Comparison of ENCODE assay signal across 23 cellular contexts in the genomic region with DNA sequence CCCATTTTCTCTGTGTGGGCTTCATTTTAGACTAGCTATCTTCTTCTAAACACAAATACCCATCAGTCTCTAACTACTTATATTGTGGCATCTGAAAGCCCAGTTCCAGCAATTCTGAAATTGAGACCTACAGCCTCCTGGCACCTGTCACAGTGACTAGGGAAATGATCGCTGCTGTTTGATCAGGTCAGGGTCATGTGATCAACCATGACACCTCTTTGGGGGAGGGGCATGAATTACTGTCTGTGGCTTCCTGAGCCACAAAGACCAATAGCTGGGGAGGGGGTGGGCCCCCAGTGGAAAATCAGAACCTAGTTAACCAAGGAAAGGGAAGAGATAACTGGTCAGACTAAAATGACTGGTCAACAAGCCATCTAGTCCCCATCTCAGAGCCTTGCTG. TPM values are rescaled to one million over a fixed set of nuclear protein-coding genes. Genes with fewer than 3 reads are reported as not detected.
A peak's percentile ranks its signal among the peaks of the same experiment; 100 is the strongest.
DNase-seq lines count a peak whose midpoint lies in the region; ATAC-seq and TF ChIP-seq lines count a peak whose summit lies in the region.
"Had no signal": no experiment of that assay in that cellular context is flagged by ENCODE, and none has a peak within 500 bp of the region (broad histone marks: within the 10 kb centered on the region; RNA-seq: fewer than 3 reads in every experiment).

No MANE protein-coding gene starts in this region.

- no peak overlapping the region for H2BK120ac ChIP-seq in H9 (ENCODE audit: low read depth, low read length, poor library complexity, severe bottlenecking)
- no peak overlapping the region for H2BK120ac ChIP-seq in mesendoderm (ENCODE audit: low read depth, low read length)

- no peak overlapping the region for H4K91ac ChIP-seq in H9 (ENCODE audit: insufficient read length, low read depth, low read length)

- H2BK15ac ChIP-seq in H9 (ENCODE audit: low read depth, low read length) (no peak overlapping the region), mesendoderm (replicated peaks; ENCODE audit: low read depth) (no peak overlapping the region)

- peaks cover 0 to 4% (median 0%) of the 10 kb centered on the region in 3 experiments; a peak in 2 of 7 replicates for H3K36me3 Mint-ChIP-seq in H9 (ENCODE audit: insufficient read depth in 1 of 3, low read depth in 3 of 3)
- no peaks in the 10 kb centered on the region for H3K36me3 Mint-ChIP-seq in WTC11
- no peaks in the 10 kb centered on the region for H3K36me3 Mint-ChIP-seq in activated naive CD4-positive, alpha-beta T cell treated with anti-CD3 and anti-CD28 coated beads, Interleukin-2, amount 50 U/mL, for 72 hours
- H3K36me3 Mint-ChIP-seq: CD14-positive monocyte; CD8-positive, alpha-beta memory T cell had no signal

- WGBS in H9 (ENCODE audit: extremely low coverage, insufficient read length, low lambda C conversion rate): no CpG with 5 or more reads among the region's 1 CpG
- no CpG with 5 or more reads among the region's 1 CpG for WGBS in mesendoderm (ENCODE audit: extremely low coverage, insufficient coverage, low lambda C conversion rate)

- no peak overlapping the region for H3K14ac ChIP-seq in H9 (ENCODE audit: insufficient read depth, low read length)

- no peak overlapping the region for H3K4me2 ChIP-seq in H9 (ENCODE audit: insufficient read depth, insufficient read length, low read length)
- H3K4me2 ChIP-seq in mesendoderm (ENCODE audit: low read length): no peak overlapping the region
- H3K4me2 ChIP-seq: A549; BLaER1 treated with 17β-estradiol and CSF1 and Interleukin-3, amounts not matched to agents 10 nM and 100 nM had no signal

- H2AFZ ChIP-seq in H9 (ENCODE audit: low read length): no peak overlapping the region
- H2AFZ ChIP-seq: GM23248 had no signal

- H3K4me1 Mint-ChIP-seq in H9 (peaks cover 54 to 61% of the 10 kb centered on the region in 2 experiments), WTC11 (peaks cover 46% of the 10 kb centered on the region)
- H3K4me1 Mint-ChIP-seq: CD14-positive monocyte; CD8-positive, alpha-beta memory T cell had no signal

- no peak overlapping the region for H3K4me3 ChIP-seq in mesendoderm (ENCODE audit: low read length)
- H3K4me3 ChIP-seq: A549; BLaER1 treated with 17β-estradiol and CSF1 and Interleukin-3, amounts not matched to agents 10 nM and 100 nM; GM12878; GM23248 had no signal

- H2AK5ac ChIP-seq in H9 (ENCODE audit: insufficient read length, low read length) (no peak overlapping the region), mesendoderm (ENCODE audit: low read length) (no peak overlapping the region)

- no peak overlapping the region for H3K18ac ChIP-seq in H9 (ENCODE audit: insufficient read length, low read depth, low read length)
- H3K18ac ChIP-seq in mesendoderm (ENCODE audit: low read length): no peak overlapping the region

- H3K4ac ChIP-seq in H9 (ENCODE audit: low read depth, low read length): no peak overlapping the region
- H3K4ac ChIP-seq in mesendoderm (ENCODE audit: low read depth, low read length): no peak overlapping the region

- DNase-seq in H9 (no peak), WTC11 (ENCODE audit: low spot score) (no peak), mesendoderm (peak; percentile 37), glomerular visceral epithelial cell (ENCODE audit: extremely low spot score) (no peak), NCI-H510A treated with DMSO at 0.1 percent for 48 hours (lab: John Stamatoyannopoulos, UW) (no peak)
- DNase-seq in activated naive CD4-positive, alpha-beta T cell treated with anti-CD3 and anti-CD28 coated beads, Interleukin-2, amount 50 U/mL, for 72 hours (ENCODE audit: low spot score in 2 of 2): no peak
- DNase-seq: 8988T; ACHN; AML-193; BE2C; CD4-positive, alpha-beta T cell; CD8-positive, alpha-beta memory T cell; DMS 273 treated with DMSO at 0.1 percent for 48 hours; DMS79; EL; GDM1; GM23248; H7 had no signal

- H3T11ph ChIP-seq in H9 (ENCODE audit: low read length): no peak overlapping the region

- H4K20me1 ChIP-seq in H9 (ENCODE audit: control insufficient read depth, insufficient read depth, insufficient read length): no peaks in the 10 kb centered on the region
- H4K20me1 ChIP-seq: BLaER1 treated with 17β-estradiol and CSF1 and Interleukin-3, amounts not matched to agents 10 nM and 100 nM had no signal

- no peaks in the 10 kb centered on the region; the same call in 1 of the 2 replicates for H3K27me3 Mint-ChIP-seq in H9 (ENCODE audit: low read depth)
- H3K27me3 Mint-ChIP-seq in WTC11 (ENCODE audit: low read depth): no peaks in the 10 kb centered on the region; the same call in 1 of the 2 replicates

- H3K27ac ChIP-seq in H9 (ENCODE audit: insufficient read length, low read depth, low read length) (no peak overlapping the region), mesendoderm (ENCODE audit: low read depth, low read length) (no peak overlapping the region)
- H3K27ac ChIP-seq: A549; BLaER1 treated with 17β-estradiol and CSF1 and Interleukin-3, amounts not matched to agents 10 nM and 100 nM; GM23248 had no signal

- H3K79me1 ChIP-seq in H9 (ENCODE audit: insufficient read depth, low read depth, low read length, poor library complexity, severe bottlenecking) (no peaks in the 10 kb centered on the region), mesendoderm (ENCODE audit: low read length) (no peaks in the 10 kb centered on the region)

- H2BK5ac ChIP-seq in H9 (ENCODE audit: insufficient read length, low read length) (no peak overlapping the region), mesendoderm (ENCODE audit: low read length) (no peak overlapping the region)

- H3K36me3 ChIP-seq in mesendoderm (ENCODE audit: control insufficient read depth, insufficient read depth, low read length): no peaks in the 10 kb centered on the region
- H3K36me3 ChIP-seq: BE2C; BLaER1 treated with 17β-estradiol and CSF1 and Interleukin-3, amounts not matched to agents 10 nM and 100 nM had no signal

- H3K9me3 ChIP-seq in H9 (ENCODE audit: control insufficient read depth, low read depth, low read length): no peaks in the 10 kb centered on the region
- H3K9me3 ChIP-seq: A549; BE2C; BLaER1 treated with 17β-estradiol and CSF1 and Interleukin-3, amounts not matched to agents 10 nM and 100 nM had no signal

- POLR2A ChIA-PET in WTC11 (lab: Charles Lee): no interaction called here

- H4K8ac ChIP-seq in H9 (replicated peaks; ENCODE audit: insufficient read length, low read depth, low read length): no peak overlapping the region
- no peak overlapping the region for H4K8ac ChIP-seq in mesendoderm (ENCODE audit: low read depth, low read length)

- ATAC-seq in WTC11: no peak
- no peak for ATAC-seq in activated naive CD4-positive, alpha-beta T cell treated with anti-CD3 and anti-CD28 coated beads, Interleukin-2, amount 50 U/mL, for 72 hours
- ATAC-seq: A549, GM12878, HCT116 had no signal

- no peak overlapping the region for H2BK12ac ChIP-seq in H9 (ENCODE audit: insufficient read length, low read depth, low read length)

- CTCF ChIA-PET in WTC11 (lab: Charles Lee): interaction anchor here (0.9 to 2.0 kb wide), 5 partner anchors 13 to 152 kb away, joined by 4 to 6 read pairs (median 6); partner anchors contain the start of gene WSCD2

- H2BK20ac ChIP-seq in H9 (ENCODE audit: low read depth, low read length, poor library complexity, severe bottlenecking): no peak overlapping the region

- no peak overlapping the region for H3K56ac ChIP-seq in H9 (ENCODE audit: insufficient read length, low read depth, low read length)
- H3K56ac ChIP-seq in mesendoderm (ENCODE audit: low read length): no peak overlapping the region

- H3K23ac ChIP-seq in H9 (ENCODE audit: insufficient read length, low read depth, low read length): no peak overlapping the region
- H3K23ac ChIP-seq in mesendoderm (ENCODE audit: low read length): no peak overlapping the region

- H3K9ac ChIP-seq in H9 (ENCODE audit: extremely low read depth, insufficient read length, low read length): no peak overlapping the region
- no peak overlapping the region for H3K9ac ChIP-seq in mesendoderm (ENCODE audit: low read length)
- H3K9ac ChIP-seq: BLaER1 treated with 17β-estradiol and CSF1 and Interleukin-3, amounts not matched to agents 10 nM and 100 nM; GM23248 had no signal

- H3K27me3 ChIP-seq in H9 (ENCODE audit: insufficient read depth, low read length) (no peaks in the 10 kb centered on the region; the same call in 1 of the 2 replicates), mesendoderm (ENCODE audit: insufficient read depth, low read length, poor library complexity) (no peaks in the 10 kb centered on the region)
- H3K27me3 ChIP-seq: BE2C; BLaER1 treated with 17β-estradiol and CSF1 and Interleukin-3, amounts not matched to agents 10 nM and 100 nM had no signal

- no peak for TF ChIP-seq CTCF in H9 (conservative IDR thresholded peaks at IDR 0.05)
- no peak for TF ChIP-seq CTCF in WTC11 (IDR thresholded peaks at IDR 0.05)

- H3K27ac Mint-ChIP-seq in H9 (peak overlapping the region in 2 of 3 experiments; percentile 42 to 62; a peak in 3 of 7 replicates), WTC11 (no peak overlapping the region)
- H3K27ac Mint-ChIP-seq in activated naive CD4-positive, alpha-beta T cell treated with anti-CD3 and anti-CD28 coated beads, Interleukin-2, amount 50 U/mL, for 72 hours: no peak overlapping the region
- H3K27ac Mint-ChIP-seq: CD14-positive monocyte; CD4-positive, alpha-beta T cell; CD8-positive, alpha-beta memory T cell had no signal

- H4K5ac ChIP-seq in H9 (ENCODE audit: insufficient read length, low read depth, low read length) (no peak overlapping the region), mesendoderm (ENCODE audit: low read length) (no peak overlapping the region)

- H3K4me3 Mint-ChIP-seq in H9 (no peak overlapping the region), WTC11 (no peak overlapping the region)
- H3K4me3 Mint-ChIP-seq: CD14-positive monocyte; CD4-positive, alpha-beta T cell; CD8-positive, alpha-beta memory T cell had no signal

- H3K4me1 ChIP-seq in H9 (ENCODE audit: insufficient read depth, low read length): peaks cover 4% of the 10 kb centered on the region; the same call in 1 of the 2 replicates
- no peaks in the 10 kb centered on the region for H3K4me1 ChIP-seq in mesendoderm (ENCODE audit: control insufficient read depth, low read depth, low read length)
- H3K4me1 ChIP-seq: A549; BE2C; BLaER1 treated with 17β-estradiol and CSF1 and Interleukin-3, amounts not matched to agents 10 nM and 100 nM had no signal

- H3K23me2 ChIP-seq in H9 (ENCODE audit: insufficient read length, low read depth, low read length, poor library complexity, severe bottlenecking): no peaks in the 10 kb centered on the region

- H3K79me2 ChIP-seq in H9 (ENCODE audit: insufficient read depth, low read length) (no peaks in the 10 kb centered on the region), mesendoderm (ENCODE audit: control insufficient read depth, insufficient read depth, low read length) (no peaks in the 10 kb centered on the region)

- H3K9me3 Mint-ChIP-seq in H9 (no peaks in the 10 kb centered on the region; a peak in 2 of 5 replicates), WTC11 (0 out of 2 replicates have a peak, but pooled peaks cover 3% of the 10 kb centered on the region)
- no peaks in the 10 kb centered on the region for H3K9me3 Mint-ChIP-seq in activated naive CD4-positive, alpha-beta T cell treated with anti-CD3 and anti-CD28 coated beads, Interleukin-2, amount 50 U/mL, for 72 hours
- H3K9me3 Mint-ChIP-seq: CD14-positive monocyte; CD4-positive, alpha-beta T cell had no signal

RNA-seq across cellular contexts. Expression of gene WSCD2, which starts 14.1 kb away (rescaled TPM):
- total RNA-seq in H9 (2021) (0.92 and 1.2 TPM in 2 replicates), WTC11 (2021) (1.1 to 1.6 TPM (median 1.6 TPM) in 3 replicates)
- polyA plus RNA-seq in mesendoderm (2013, experiment 1 of 2): 1.1 TPM
- polyA plus RNA-seq in mesendoderm (2013, experiment 2 of 2): 1.6 TPM
- total RNA-seq in activated naive CD4-positive, alpha-beta T cell treated with anti-CD3 and anti-CD28 coated beads, Interleukin-2, amount 50 U/mL, for 72 hours: not detected
- total RNA-seq: CD4-positive, alpha-beta T cell; CD8-positive, alpha-beta memory T cell; GM12878; GM23248 had no signal
- polyA plus RNA-seq: A549, CD14-positive monocyte, GM23248 had no signal

Comparison
In these comparisons a context has a peak if more than half of its experiments do, and no peak if none do; other contexts are left out.
1. H3K27ac Mint-ChIP-seq: peak in H9 (2 of 3); none in WTC11 (single experiment) and activated naive CD4-positive, alpha-beta T cell treated with anti-CD3 and anti-CD28 coated beads, Interleukin-2, amount 50 U/mL, for 72 hours (0 of 2).